25 cellular contexts compared by ENCODE assay signal in the genomic region with DNA sequence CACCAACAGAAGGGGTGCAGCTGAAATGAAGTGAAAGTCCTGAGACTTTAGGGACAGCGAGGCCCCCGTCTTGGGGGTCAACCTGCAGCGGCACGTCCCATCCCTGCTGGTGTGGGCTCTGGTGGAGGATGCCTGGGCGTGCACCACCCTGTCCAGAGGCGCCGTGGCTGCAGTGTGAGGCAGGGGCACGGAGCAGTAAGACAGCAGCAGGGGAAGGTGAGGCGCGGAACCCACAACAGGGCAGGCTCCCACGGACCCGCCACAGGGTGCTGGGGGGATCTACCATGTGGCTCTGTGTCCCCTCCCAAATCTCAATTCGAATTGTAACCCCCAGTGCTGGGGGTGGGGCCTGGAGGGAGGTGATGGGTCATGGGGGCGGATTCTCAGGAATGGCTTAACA.
DNase-seq lines count a peak whose midpoint lies in the region; ATAC-seq, FAIRE-seq and TF ChIP-seq lines count a peak whose summit lies in the region.
"Had no signal": no experiment of that assay in that cellular context is flagged by ENCODE, and none has a peak within 500 bp of the region (broad histone marks: within the 10 kb centered on the region; RNA-seq: fewer than 3 reads in every experiment).

No MANE protein-coding gene starts in this region.

- FAIRE-seq in H54 (lab: Jason Lieb, UNC), result no peak
- FAIRE-seq: A549, GM12878, GM12892, GM18507 had no signal

- H3K4me3 ChIP-seq in thyroid gland (replicated peaks in 1 of 3), result no peak overlapping the region
- H3K4me3 ChIP-seq: A549, BLaER1, GM12878 had no signal

- TF ChIP-seq CTCF in natural killer cell (IDR thresholded peaks at IDR 0.05) (no peak), thyroid gland (IDR thresholded peaks at IDR 0.05) (no peak)

- peaks cover 29 to 35% of the 10 kb centered on the region in 2 donors for H3K4me1 ChIP-seq in thyroid gland
- H3K4me1 ChIP-seq: A549, BE2C had no signal

- H3K36me3 Mint-ChIP-seq in natural killer cell treated with Interleukin-12 subunit alpha and Interleukin-12 subunit beta and Interleukin-15 and Interleukin-18, amount 100 ng/mL, for 72 hours, result no peaks in the 10 kb centered on the region
- H3K36me3 Mint-ChIP-seq in natural killer cell, result no peaks in the 10 kb centered on the region
- H3K36me3 Mint-ChIP-seq: CD14-positive monocyte; CD4-positive, alpha-beta memory T cell; CD4-positive, CD25-positive, alpha-beta regulatory T cell; CD8-positive, alpha-beta memory T cell had no signal

- H3K4me1 Mint-ChIP-seq in natural killer cell treated with Interleukin-12 subunit alpha and Interleukin-12 subunit beta and Interleukin-15 and Interleukin-18, amount 100 ng/mL, for 72 hours (ENCODE audit: low read depth in 2 of 2), result no peaks in the 10 kb centered on the region
- no peaks in the 10 kb centered on the region for H3K4me1 Mint-ChIP-seq in natural killer cell
- H3K4me1 Mint-ChIP-seq: CD14-positive monocyte; CD4-positive, alpha-beta memory T cell; CD8-positive, alpha-beta memory T cell had no signal

- H3K27me3 ChIP-seq in thyroid gland, result no peaks in the 10 kb centered on the region
- H3K27me3 ChIP-seq: BE2C, BLaER1 had no signal

- no peaks in the 10 kb centered on the region for H3K9me3 ChIP-seq in thyroid gland
- H3K9me3 ChIP-seq: A549, BE2C, BLaER1 had no signal

- H3K27ac Mint-ChIP-seq in natural killer cell treated with Interleukin-12 subunit alpha and Interleukin-12 subunit beta and Interleukin-15 and Interleukin-18, amount 100 ng/mL, for 72 hours, result no peak overlapping the region
- no peak overlapping the region for H3K27ac Mint-ChIP-seq in natural killer cell
- H3K27ac Mint-ChIP-seq: CD14-positive monocyte; CD4-positive, alpha-beta memory T cell; CD4-positive, CD25-positive, alpha-beta regulatory T cell; CD8-positive, alpha-beta memory T cell had no signal

- no peak for ATAC-seq in natural killer cell treated with Interleukin-12 subunit alpha and Interleukin-12 subunit beta and Interleukin-15 and Interleukin-18, amount 100 ng/mL, for 72 hours
- no peak for ATAC-seq in natural killer cell
- ATAC-seq in esophagus mucosa, result peak; percentile 23
- ATAC-seq: A549, GM12878 had no signal

- H3K4me3 Mint-ChIP-seq in natural killer cell treated with Interleukin-12 subunit alpha and Interleukin-12 subunit beta and Interleukin-15 and Interleukin-18, amount 100 ng/mL, for 72 hours, result no peak overlapping the region
- no peak overlapping the region for H3K4me3 Mint-ChIP-seq in natural killer cell
- H3K4me3 Mint-ChIP-seq: CD14-positive monocyte; CD4-positive, alpha-beta memory T cell; CD4-positive, CD25-positive, alpha-beta regulatory T cell; CD8-positive, alpha-beta memory T cell had no signal

- H3K9me3 Mint-ChIP-seq in natural killer cell treated with Interleukin-12 subunit alpha and Interleukin-12 subunit beta and Interleukin-15 and Interleukin-18, amount 100 ng/mL, for 72 hours, result no peaks in the 10 kb centered on the region
- H3K9me3 Mint-ChIP-seq in natural killer cell, result no peaks in the 10 kb centered on the region

- intact Hi-C loops in natural killer cell (cut with micrococcal nuclease) (no loop called here), thyroid gland (cut with DNase I) (no loop called here)

- H3K27me3 Mint-ChIP-seq in natural killer cell treated with Interleukin-12 subunit alpha and Interleukin-12 subunit beta and Interleukin-15 and Interleukin-18, amount 100 ng/mL, for 72 hours, result peaks cover 0 to 3% of the 10 kb centered on the region in 2 donors
- H3K27me3 Mint-ChIP-seq in natural killer cell (ENCODE audit: low read depth in 2 of 2), result peaks cover 0 to 3% of the 10 kb centered on the region in 2 donors
- H3K27me3 Mint-ChIP-seq: CD4-positive, CD25-positive, alpha-beta regulatory T cell had no signal

- TF ChIP-seq POLR2A in thyroid gland (IDR thresholded peaks at IDR 0.05), result no peak
- TF ChIP-seq POLR2A in H54 (IDR thresholded peaks at IDR 0.05; ENCODE audit: low read depth, low read length), result no peak

- peak overlapping the region; percentile 2 to 88 (median 86) for H3K27ac ChIP-seq in thyroid gland
- H3K27ac ChIP-seq: 22Rv1, A549, BLaER1 had no signal

- 90 to 94% methylated on average over 3 to 14 of the region's 14 CpGs for WGBS in thyroid gland, 2 donors

- peak; percentile 55 for DNase-seq in natural killer cell treated with Interleukin-12 subunit alpha and Interleukin-12 subunit beta and Interleukin-15 and Interleukin-18, amount 100 ng/mL, for 72 hours (ENCODE audit: low spot score)
- no peak for DNase-seq in natural killer cell
- no peak for DNase-seq in thyroid gland
- DNase-seq in AG20443 (ENCODE audit: low spot score), result no peak
- no peak for DNase-seq in H54 (ENCODE audit: insufficient read length, low spot score)
- DNase-seq: BE2C; C1 segment of cervical spinal cord; CD4-positive, alpha-beta memory T cell; CD4-positive, CD25-positive, alpha-beta regulatory T cell; CD8-positive, alpha-beta memory T cell; DMS 273 treated with DMSO at 0.1 percent for 48 hours; DMS153; DMS53; DMS79; DND-41; EL; GDM1 had no signal

- no peaks in the 10 kb centered on the region for H3K36me3 ChIP-seq in thyroid gland
- H3K36me3 ChIP-seq: BE2C, BLaER1 had no signal
